ENCODE assay signal across 1 cellular context in genomic region chr15:67105991-67106763, GRCh38.
TF ChIP-seq lines count a peak whose summit lies in the region.

No MANE protein-coding gene starts in this region.

TF ChIP-seq in HepG2, 621 proteins besides CTCF, POLR2A, EP300 and RAD21 (continued from another document):
- TF ChIP-seq ARID3A (IDR thresholded peaks at IDR 0.05; ENCODE audit: low read depth, low read length) (no peak), HMG20A (CRISPR knock-in tag; IDR thresholded peaks at IDR 0.05; ENCODE audit: borderline replicate concordance) (no peak), ZNF24 (IDR thresholded peaks at IDR 0.05) (no peak), GZF1 (CRISPR knock-in tag; IDR thresholded peaks at IDR 0.05) (no peak), ZNF281 (CRISPR knock-in tag; IDR thresholded peaks at IDR 0.05; ENCODE audit: borderline replicate concordance) (no peak), ZNF589 (CRISPR knock-in tag; conservative IDR thresholded peaks at IDR 0.05) (no peak), NFE2L1 (CRISPR knock-in tag; IDR thresholded peaks at IDR 0.05; ENCODE audit: borderline replicate concordance) (no peak), ZNF766 (CRISPR knock-in tag; IDR thresholded peaks at IDR 0.05; ENCODE audit: borderline replicate concordance) (no peak), GTF3A (CRISPR knock-in tag; conservative IDR thresholded peaks at IDR 0.05) (no peak), ZNF883 (CRISPR knock-in tag; IDR thresholded peaks at IDR 0.05; ENCODE audit: not compliant biosample characterization) (no peak), FOSL2 (CRISPR knock-in tag; IDR thresholded peaks at IDR 0.05) (no peak)
